Comparison of ENCODE assay signal across 12 cellular contexts in genomic region chr20:1377984-1378742, GRCh38. TPM values are rescaled to one million over a fixed set of nuclear protein-coding genes. Genes with fewer than 3 reads are reported as not detected.
DNase-seq lines count a peak whose midpoint lies in the region; ATAC-seq and TF ChIP-seq lines count a peak whose summit lies in the region.
"Had no signal": no experiment of that assay in that cellular context is flagged by ENCODE, and none has a peak within 500 bp of the region (broad histone marks: within the 10 kb centered on the region; RNA-seq: fewer than 3 reads in every experiment).

No MANE protein-coding gene starts in this region.

- H3K9ac ChIP-seq in HCT116 (ENCODE audit: low read length) (0 out of 2 replicates have a peak overlapping the region, but pooled peaks have one; percentile 14), mesendoderm (ENCODE audit: low read length) (no peak overlapping the region)
- H3K9ac ChIP-seq: KMS-11 had no signal

- H3K4me3 ChIP-seq in HCT116 (replicated peaks in 1 of 2; ENCODE audit: low read depth in 1 of 2, low read length in 2 of 2) (no peak overlapping the region), mesendoderm (ENCODE audit: low read length) (no peak overlapping the region)
- H3K4me3 ChIP-seq: prostate gland had no signal

- no peak overlapping the region for H2BK120ac ChIP-seq in mesendoderm (ENCODE audit: low read depth, low read length)

- H3K36me3 ChIP-seq in HCT116 (ENCODE audit: control insufficient read depth in 1 of 2, insufficient read depth in 2 of 2, low read length in 2 of 2): peaks cover 8 to 12% of the 10 kb centered on the region in 2 experiments; a peak in 3 of 4 replicates
- H3K36me3 ChIP-seq in mesendoderm (ENCODE audit: control insufficient read depth, insufficient read depth, low read length): no peaks in the 10 kb centered on the region
- H3K36me3 ChIP-seq: prostate gland had no signal

- H3K23ac ChIP-seq in mesendoderm (ENCODE audit: low read length): no peak overlapping the region

- H3K4ac ChIP-seq in mesendoderm (ENCODE audit: low read depth, low read length): no peak overlapping the region

- H2AK5ac ChIP-seq in mesendoderm (ENCODE audit: low read length): no peak overlapping the region

- no peak for TF ChIP-seq CTCF in HCT116 (IDR thresholded peaks at IDR 0.05 in 2 of 3, conservative IDR thresholded peaks at IDR 0.05 in 1 of 3; ENCODE audit: borderline replicate concordance in 1 of 3, insufficient read depth in 1 of 3, low read depth in 2 of 3, low read length in 2 of 3)

- no TSS peak for BruUV-seq in HCT116 (replicated peaks; lab: Mats Ljungman, UMichigan)

- WGBS in mesendoderm (ENCODE audit: extremely low coverage, insufficient coverage, low lambda C conversion rate): no CpG with 5 or more reads among the region's 6 CpGs

- DNase-seq in AG08396 (ENCODE audit: low spot score): peak; percentile 18
- DNase-seq in HCT116 (ENCODE audit: low read depth, low spot score): peak; percentile 26
- no peak for DNase-seq in activated naive CD8-positive, alpha-beta T cell treated with anti-CD3 and anti-CD28 coated beads for 36 hours
- DNase-seq in mesendoderm: peak; percentile 51
- no peak for DNase-seq in HuH-7 (ENCODE audit: low spot score)
- no peak for DNase-seq in posterior vena cava (ENCODE audit: low spot score)
- DNase-seq: activated effector memory CD4-positive, alpha-beta T cell treated with Interleukin-2 at 50 U/mL for 16 hours; GOT3 had no signal

- H4K5ac ChIP-seq in mesendoderm (ENCODE audit: low read length): no peak overlapping the region

- ATAC-seq in HCT116 (peak; percentile 85), HG02610 (IDR thresholded peaks at IDR 0.05; ENCODE audit: unreplicated experiment) (no peak), HG03457 (IDR thresholded peaks at IDR 0.05; ENCODE audit: unreplicated experiment) (no peak)

- H3K79me1 ChIP-seq in mesendoderm (ENCODE audit: low read length): peaks cover 44% of the 10 kb centered on the region

- no peaks in the 10 kb centered on the region for H3K9me2 ChIP-seq in HCT116 (ENCODE audit: insufficient read depth)

- TF ChIP-seq POLR2A in HCT116 (IDR thresholded peaks at IDR 0.05; ENCODE audit: borderline replicate concordance, extremely low read depth, insufficient read depth, insufficient read length): no peak

- H4K20me1 ChIP-seq in HCT116 (ENCODE audit: insufficient read depth): peaks cover 53% of the 10 kb centered on the region; the same call in 1 of the 2 replicates

- TF ChIP-seq RAD21 in HCT116 (IDR thresholded peaks at IDR 0.05; ENCODE audit: low read depth): no peak

- no peaks in the 10 kb centered on the region for H3K9me3 Mint-ChIP-seq in activated naive CD8-positive, alpha-beta T cell treated with anti-CD3 and anti-CD28 coated beads for 36 hours

- peaks cover 100% of the 10 kb centered on the region for H3K79me2 ChIP-seq in HCT116 (ENCODE audit: insufficient read depth, low read length)
- H3K79me2 ChIP-seq in mesendoderm (ENCODE audit: control insufficient read depth, insufficient read depth, low read length): peaks cover 68% of the 10 kb centered on the region

- H3K4me1 ChIP-seq in HCT116 (ENCODE audit: control insufficient read depth in 1 of 2, insufficient read depth in 2 of 2, low read length in 2 of 2): peaks cover 17 to 33% of the 10 kb centered on the region in 2 experiments; a peak in 3 of 4 replicates
- no peaks in the 10 kb centered on the region for H3K4me1 ChIP-seq in mesendoderm (ENCODE audit: control insufficient read depth, low read depth, low read length)

- H3K4me2 ChIP-seq in HCT116 (ENCODE audit: low read length) (peak overlapping the region; percentile 57), mesendoderm (ENCODE audit: low read length) (no peak overlapping the region)
- H3K4me2 ChIP-seq: KMS-11 had no signal

- no peak overlapping the region for H3K4me3 Mint-ChIP-seq in activated naive CD8-positive, alpha-beta T cell treated with anti-CD3 and anti-CD28 coated beads for 36 hours

- CTCF ChIA-PET in HCT116 (lab: Charles Lee): no interaction called here

- no peak overlapping the region for H3K56ac ChIP-seq in mesendoderm (ENCODE audit: low read length)

- H2BK5ac ChIP-seq in mesendoderm (ENCODE audit: low read length): no peak overlapping the region

- peak overlapping the region; percentile 84 for H3K27ac Mint-ChIP-seq in activated naive CD8-positive, alpha-beta T cell treated with anti-CD3 and anti-CD28 coated beads for 36 hours

- H3K36me3 Mint-ChIP-seq in activated naive CD8-positive, alpha-beta T cell treated with anti-CD3 and anti-CD28 coated beads for 36 hours: peaks cover 47% of the 10 kb centered on the region

- intact Hi-C loops in HCT116 (cut with micrococcal nuclease): no loop called here
- intact Hi-C loops in posterior vena cava (cut with DNase I): no loop called here

- no peak overlapping the region for H3K18ac ChIP-seq in mesendoderm (ENCODE audit: low read length)

- H3K27me3 Mint-ChIP-seq in activated naive CD8-positive, alpha-beta T cell treated with anti-CD3 and anti-CD28 coated beads for 36 hours: no peaks in the 10 kb centered on the region

- RAD21 ChIA-PET in HCT116 (lab: Charles Lee; ENCODE audit: low non-redundant PET in 1 of 2, low total read pairs in 2 of 2, uncharacterized antibody in 2 of 2, unreplicated experiment in 2 of 2): no interaction called here

- H2BK15ac ChIP-seq in mesendoderm (replicated peaks; ENCODE audit: low read depth): no peak overlapping the region

- H3K4me1 Mint-ChIP-seq in activated naive CD8-positive, alpha-beta T cell treated with anti-CD3 and anti-CD28 coated beads for 36 hours: peaks cover 86% of the 10 kb centered on the region

- no peaks in the 10 kb centered on the region for H3K27me3 ChIP-seq in HCT116 (ENCODE audit: insufficient read depth, low read length)
- H3K27me3 ChIP-seq in mesendoderm (ENCODE audit: insufficient read depth, low read length, poor library complexity): no peaks in the 10 kb centered on the region

- POLR2A ChIA-PET in HCT116 (lab: Charles Lee): no interaction called here

- H3K27ac ChIP-seq in HCT116 (ENCODE audit: low read depth, low read length): 0 out of 2 replicates have a peak overlapping the region, but pooled peaks have one; percentile 1
- no peak overlapping the region for H3K27ac ChIP-seq in mesendoderm (ENCODE audit: low read depth, low read length)
- H3K27ac ChIP-seq: KMS-11, prostate gland had no signal

- no peak overlapping the region for H4K8ac ChIP-seq in mesendoderm (ENCODE audit: low read depth, low read length)

- H2AFZ ChIP-seq in HCT116 (ENCODE audit: low read depth, low read length, poor library complexity, severe bottlenecking): no peak overlapping the region

- no peaks in the 10 kb centered on the region for H3K9me3 ChIP-seq in HCT116 (ENCODE audit: control insufficient read depth in 1 of 2, insufficient read depth in 1 of 2, low read depth in 1 of 2, low read length in 2 of 2)
- H3K9me3 ChIP-seq: prostate gland had no signal

TF ChIP-seq in HCT116, 20 proteins besides CTCF, POLR2A, EP300 and RAD21:
- TF ChIP-seq EZH2 (IDR thresholded peaks at IDR 0.05) (no peak), YY1 (IDR thresholded peaks at IDR 0.05; ENCODE audit: extremely low read depth, insufficient replicate concordance, low read depth, low read length) (no peak), ZBTB33 (IDR thresholded peaks at IDR 0.05; ENCODE audit: extremely low read depth, insufficient replicate concordance, low read length) (no peak), CBX3 (IDR thresholded peaks at IDR 0.05; ENCODE audit: low read depth) (peak; percentile 49; the same call in 1 of the 2 replicates), JUND (IDR thresholded peaks at IDR 0.05) (peak; percentile 53; the same call in 1 of the 2 replicates), POLR2AphosphoS5 (IDR thresholded peaks at IDR 0.05; ENCODE audit: low read depth, low read length) (peak; percentile 23; the same call in 1 of the 2 replicates), SP1 (IDR thresholded peaks at IDR 0.05; ENCODE audit: low read depth) (no peak), FOSL1 (IDR thresholded peaks at IDR 0.05; ENCODE audit: low read depth) (peak; percentile 47)
- TF ChIP-seq, protein P1, sequence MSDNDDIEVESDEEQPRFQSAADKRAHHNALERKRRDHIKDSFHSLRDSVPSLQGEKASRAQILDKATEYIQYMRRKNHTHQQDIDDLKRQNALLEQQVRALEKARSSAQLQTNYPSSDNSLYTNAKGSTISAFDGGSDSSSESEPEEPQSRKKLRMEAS (IDR thresholded peaks at IDR 0.05): peak; percentile 50; the same call in 1 of the 2 replicates
- TF ChIP-seq, protein P2, sequence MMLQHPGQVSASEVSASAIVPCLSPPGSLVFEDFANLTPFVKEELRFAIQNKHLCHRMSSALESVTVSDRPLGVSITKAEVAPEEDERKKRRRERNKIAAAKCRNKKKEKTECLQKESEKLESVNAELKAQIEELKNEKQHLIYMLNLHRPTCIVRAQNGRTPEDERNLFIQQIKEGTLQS (IDR thresholded peaks at IDR 0.05): no peak

RNA-seq across cellular contexts. Expression of gene FKBP1A, which starts 14.7 kb away (rescaled TPM):
- total RNA-seq in HCT116 (2021; ENCODE audit: unreplicated experiment): 259 TPM
- 302 and 317 TPM in 2 replicates for polyA plus RNA-seq in HCT116 (2012)
- total RNA-seq in activated naive CD8-positive, alpha-beta T cell treated with anti-CD3 and anti-CD28 coated beads for 36 hours: 100 to 1,000 TPM; 315 to 324 TPM
- 234 TPM for polyA plus RNA-seq in mesendoderm (2013, experiment 1 of 2)
- 233 TPM for polyA plus RNA-seq in mesendoderm (2013, experiment 2 of 2)
- total RNA-seq in posterior vena cava: 100 to 1,000 TPM; 239 to 274 TPM

RNA-seq across cellular contexts. Expression of gene SDCBP2, which starts 49.2 kb away (rescaled TPM):
- total RNA-seq in HCT116 (2021; ENCODE audit: unreplicated experiment) (3.4 TPM), posterior vena cava (1 to 10 TPM; 3.1 to 5.4 TPM)
- polyA plus RNA-seq in HCT116 (2012): 3.0 and 3.9 TPM in 2 replicates
- total RNA-seq in activated naive CD8-positive, alpha-beta T cell treated with anti-CD3 and anti-CD28 coated beads for 36 hours: 1 to 10 TPM; 3.3 to 3.9 TPM
- polyA plus RNA-seq in mesendoderm (2013, experiment 1 of 2): 1.2 TPM
- 1.1 TPM for polyA plus RNA-seq in mesendoderm (2013, experiment 2 of 2)

Comparison
In these comparisons a context has a peak if more than half of its experiments do, and no peak if none do; other contexts are left out.
1. DNase-seq: peak in AG08396 (single experiment), HCT116 (single experiment) and mesendoderm (single experiment); none in activated naive CD8-positive, alpha-beta T cell treated with anti-CD3 and anti-CD28 coated beads for 36 hours (single experiment), HuH-7 (single experiment) and posterior vena cava (single experiment).